Comparison of ENCODE assay signal across 28 cellular contexts in the genomic region with DNA sequence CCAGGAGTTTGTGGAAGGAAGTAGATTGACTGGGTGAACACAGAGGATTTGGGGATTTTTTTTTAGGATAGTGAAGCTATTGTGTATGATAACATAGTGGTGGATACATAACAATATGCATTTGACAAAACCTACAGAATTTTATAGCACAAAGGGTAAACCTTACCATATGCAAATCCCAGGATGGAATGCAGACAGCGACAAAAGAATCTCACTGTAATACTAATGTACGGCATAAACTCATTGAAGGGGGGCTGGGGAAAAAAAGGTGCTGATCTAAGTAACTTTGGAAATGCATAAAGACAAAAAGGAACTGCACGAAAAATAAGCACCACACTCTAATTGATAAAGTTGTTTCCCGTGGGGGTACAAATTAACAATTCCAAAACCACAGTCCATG.
"Had no signal": no experiment of that assay in that cellular context is flagged by ENCODE, and none has a peak within 500 bp of the region (broad histone marks: within the 10 kb centered on the region; RNA-seq: fewer than 3 reads in every experiment).

No MANE protein-coding gene starts in this region.

- H3K4me1 Mint-ChIP-seq: stimulated activated effector memory CD8-positive, alpha-beta T cell treated with anti-CD3 and anti-CD28 coated beads, Interleukin-12 subunit alpha, Interleukin-12 subunit beta, amount 100 ng/mL, for 72 hours; stimulated activated memory B cell treated with anti-CD40 and anti-IgM and Interleukin-4, amounts not matched to agents 10 μg/mL and 1 μg/mL and 100 μg/mL, for 72 hours; stimulated activated naive CD8-positive, alpha-beta T cell treated with anti-CD3 and anti-CD28 coated beads, Interleukin-15, amount 100 ng/mL, for 72 hours had no signal

- H3K27me3 Mint-ChIP-seq: stimulated activated memory B cell treated with anti-CD40 and anti-IgM and Interleukin-4, amounts not matched to agents 10 μg/mL and 1 μg/mL and 100 μg/mL, for 72 hours; stimulated activated naive B cell treated with anti-CD40 and anti-IgM and Interleukin-4, amounts not matched to agents 10 μg/mL and 1 μg/mL and 100 μg/mL, for 72 hours; stimulated activated naive CD8-positive, alpha-beta T cell treated with anti-CD3 and anti-CD28 coated beads, Interleukin-15, amount 100 ng/mL, for 72 hours; stimulated activated naive CD8-positive, alpha-beta T cell treated with anti-CD3 and anti-CD28 coated beads, Interleukin-15, Interleukin-2, amounts not matched to agents 100 ng/mL and 50 ng/mL, for 24 hours; type B pancreatic cell had no signal

- H3K9me3 ChIP-seq: stomach, suprapubic skin, testis, thoracic aorta, thyroid gland, tibial artery, tibial nerve, transverse colon, upper lobe of left lung, upper lobe of right lung, uterus, vagina had no signal

- H3K9me3 Mint-ChIP-seq: stimulated activated effector memory CD8-positive, alpha-beta T cell treated with anti-CD3 and anti-CD28 coated beads, Interleukin-12 subunit alpha, Interleukin-12 subunit beta, amount 100 ng/mL, for 72 hours; stimulated activated memory B cell treated with anti-CD40 and anti-IgM and Interleukin-4, amounts not matched to agents 10 μg/mL and 1 μg/mL and 100 μg/mL, for 72 hours; stimulated activated naive CD8-positive, alpha-beta T cell treated with anti-CD3 and anti-CD28 coated beads, Interleukin-15, amount 100 ng/mL, for 72 hours; stimulated activated naive CD8-positive, alpha-beta T cell treated with anti-CD3 and anti-CD28 coated beads, Interleukin-15, Interleukin-2, amounts not matched to agents 100 ng/mL and 50 ng/mL, for 24 hours; type B pancreatic cell had no signal

- ATAC-seq: stimulated activated effector memory CD8-positive, alpha-beta T cell treated with anti-CD3 and anti-CD28 coated beads, Interleukin-12 subunit alpha, Interleukin-12 subunit beta, amount 100 ng/mL, for 72 hours; stimulated activated memory B cell treated with anti-CD40 and anti-IgM and Interleukin-4, amounts not matched to agents 10 μg/mL and 1 μg/mL and 100 μg/mL, for 72 hours; stimulated activated naive B cell treated with anti-CD40 and anti-IgM and Interleukin-4, amounts not matched to agents 10 μg/mL and 1 μg/mL and 100 μg/mL, for 72 hours; stimulated activated naive CD8-positive, alpha-beta T cell treated with anti-CD3 and anti-CD28 coated beads, Interleukin-15, amount 100 ng/mL, for 72 hours; stimulated activated naive CD8-positive, alpha-beta T cell treated with anti-CD3 and anti-CD28 coated beads, Interleukin-15, Interleukin-2, amounts not matched to agents 100 U/mL and 50 U/mL, for 24 hours; upper lobe of right lung had no signal

- H3K4me1 ChIP-seq: stomach, suprapubic skin, testis, thyroid gland, tibial artery, tibial nerve, upper lobe of left lung, upper lobe of right lung, uterus, vagina had no signal

- DNase-seq: stimulated activated CD4-positive, alpha-beta T cell treated with anti-CD3 and anti-CD28 coated beads, Interleukin-2, amount 100 ng/mL, for 48 hours; stimulated activated CD4-positive, alpha-beta T cell treated with anti-CD3 and anti-CD28 coated beads, Interleukin-4, amount 100 ng/mL, for 1 hour; stimulated activated CD4-positive, alpha-beta T cell treated with anti-CD3 and anti-CD28 coated beads, Interleukin-4, amount 100 ng/mL, for 24 hours; stimulated activated CD4-positive, alpha-beta T cell treated with anti-CD3 and anti-CD28 coated beads, Interleukin-4, amount 100 ng/mL, for 4 hours; stimulated activated CD8-positive, alpha-beta memory T cell treated with anti-CD3 and anti-CD28 coated beads, Interleukin-4, amount 100 ng/mL, for 48 hours; stimulated activated naive B cell treated with anti-CD40 and anti-IgM and Interleukin-4, amounts not matched to agents 10 μg/mL and 1 μg/mL and 100 μg/mL, for 72 hours; stimulated activated naive CD4-positive, alpha-beta T cell; stimulated activated naive CD4-positive, alpha-beta T cell treated with Interleukin-2 at 50 U/mL for 16 hours; stimulated activated naive CD8-positive, alpha-beta T cell treated with anti-CD3 and anti-CD28 coated beads, Interleukin-15, amount 100 ng/mL, for 72 hours; stimulated activated naive CD8-positive, alpha-beta T cell treated with anti-CD3 and anti-CD28 coated beads, Interleukin-15, Interleukin-2, amounts not matched to agents 100 U/mL and 50 U/mL, for 24 hours; stomach; substantia nigra; testis; thyroid gland; tibial artery; transverse colon; trophoblast cell; upper lobe of right lung; uterus had no signal

- H3K27ac Mint-ChIP-seq: stimulated activated effector memory CD8-positive, alpha-beta T cell treated with anti-CD3 and anti-CD28 coated beads, Interleukin-12 subunit alpha, Interleukin-12 subunit beta, amount 100 ng/mL, for 72 hours; stimulated activated memory B cell treated with anti-CD40 and anti-IgM and Interleukin-4, amounts not matched to agents 10 μg/mL and 1 μg/mL and 100 μg/mL, for 72 hours; stimulated activated naive B cell treated with anti-CD40 and anti-IgM and Interleukin-4, amounts not matched to agents 10 μg/mL and 1 μg/mL and 100 μg/mL, for 72 hours; stimulated activated naive CD8-positive, alpha-beta T cell treated with anti-CD3 and anti-CD28 coated beads, Interleukin-15, amount 100 ng/mL, for 72 hours; stimulated activated naive CD8-positive, alpha-beta T cell treated with anti-CD3 and anti-CD28 coated beads, Interleukin-15, Interleukin-2, amounts not matched to agents 100 ng/mL and 50 ng/mL, for 24 hours; type B pancreatic cell had no signal

- H3K36me3 Mint-ChIP-seq: stimulated activated effector memory CD8-positive, alpha-beta T cell treated with anti-CD3 and anti-CD28 coated beads, Interleukin-12 subunit alpha, Interleukin-12 subunit beta, amount 100 ng/mL, for 72 hours; type B pancreatic cell had no signal

- H3K4me3 Mint-ChIP-seq: stimulated activated effector memory CD8-positive, alpha-beta T cell treated with anti-CD3 and anti-CD28 coated beads, Interleukin-12 subunit alpha, Interleukin-12 subunit beta, amount 100 ng/mL, for 72 hours; stimulated activated memory B cell treated with anti-CD40 and anti-IgM and Interleukin-4, amounts not matched to agents 10 μg/mL and 1 μg/mL and 100 μg/mL, for 72 hours; stimulated activated naive B cell treated with anti-CD40 and anti-IgM and Interleukin-4, amounts not matched to agents 10 μg/mL and 1 μg/mL and 100 μg/mL, for 72 hours; stimulated activated naive CD8-positive, alpha-beta T cell treated with anti-CD3 and anti-CD28 coated beads, Interleukin-15, amount 100 ng/mL, for 72 hours; stimulated activated naive CD8-positive, alpha-beta T cell treated with anti-CD3 and anti-CD28 coated beads, Interleukin-15, Interleukin-2, amounts not matched to agents 100 ng/mL and 50 ng/mL, for 24 hours; type B pancreatic cell had no signal

- H3K4me3 ChIP-seq: stomach, suprapubic skin, testis, thoracic aorta, thyroid gland, tibial artery, tibial nerve, transverse colon, upper lobe of left lung, upper lobe of right lung, uterus, vagina had no signal

- H3K27ac ChIP-seq: stomach, suprapubic skin, testis, thoracic aorta, thyroid gland, tibial artery, tibial nerve, transverse colon, upper lobe of left lung, upper lobe of right lung, uterus, vagina had no signal

- H3K27me3 ChIP-seq: stomach, suprapubic skin, testis, thyroid gland, tibial artery, tibial nerve, transverse colon, upper lobe of left lung, upper lobe of right lung, uterus, vagina had no signal

- H3K36me3 ChIP-seq: stomach, suprapubic skin, thoracic aorta, thyroid gland, tibial artery, tibial nerve, transverse colon, upper lobe of left lung, upper lobe of right lung, uterus, vagina had no signal
